ENCODE assay signal across 1 cellular context in the genomic region with DNA sequence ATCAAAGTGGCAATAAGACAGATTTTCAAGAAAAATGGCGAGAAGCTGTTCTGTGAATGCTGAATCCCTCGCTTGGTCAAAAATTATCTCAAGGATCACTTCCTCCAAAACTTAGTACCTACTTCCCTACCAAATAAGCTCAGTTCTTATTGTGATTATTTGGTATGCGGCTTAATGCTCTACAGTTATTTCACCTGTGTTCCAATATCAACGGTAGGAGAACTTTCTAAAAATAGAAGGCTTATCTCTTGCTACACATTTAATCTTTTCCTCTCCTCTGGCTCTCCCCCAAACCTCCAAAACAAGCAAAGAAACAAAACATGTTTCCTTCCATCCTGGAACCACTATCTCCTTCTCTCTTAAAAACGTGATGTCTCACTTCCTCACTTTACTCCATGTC.
TF ChIP-seq lines count a peak whose summit lies in the region.

No MANE protein-coding gene starts in this region.

TF ChIP-seq in IMR-90, 13 proteins besides CTCF, POLR2A, EP300 and RAD21:
- TF ChIP-seq MAZ (IDR thresholded peaks at IDR 0.05; ENCODE audit: borderline replicate concordance, low read depth, low read length): no peak
- TF ChIP-seq, protein P1, sequence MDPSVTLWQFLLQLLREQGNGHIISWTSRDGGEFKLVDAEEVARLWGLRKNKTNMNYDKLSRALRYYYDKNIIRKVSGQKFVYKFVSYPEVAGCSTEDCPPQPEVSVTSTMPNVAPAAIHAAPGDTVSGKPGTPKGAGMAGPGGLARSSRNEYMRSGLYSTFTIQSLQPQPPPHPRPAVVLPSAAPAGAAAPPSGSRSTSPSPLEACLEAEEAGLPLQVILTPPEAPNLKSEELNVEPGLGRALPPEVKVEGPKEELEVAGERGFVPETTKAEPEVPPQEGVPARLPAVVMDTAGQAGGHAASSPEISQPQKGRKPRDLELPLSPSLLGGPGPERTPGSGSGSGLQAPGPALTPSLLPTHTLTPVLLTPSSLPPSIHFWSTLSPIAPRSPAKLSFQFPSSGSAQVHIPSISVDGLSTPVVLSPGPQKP (IDR thresholded peaks at IDR 0.05; ENCODE audit: borderline replicate concordance, low read depth, low read length): no peak
- no peak for TF ChIP-seq CHD1 (IDR thresholded peaks at IDR 0.05; ENCODE audit: low read depth, low read length)
- TF ChIP-seq FOS (IDR thresholded peaks at IDR 0.05; ENCODE audit: low read depth, low read length): no peak
- no peak for TF ChIP-seq RFX5 (IDR thresholded peaks at IDR 0.05; ENCODE audit: low read depth, low read length)
- no peak for TF ChIP-seq NFE2L2 (IDR thresholded peaks at IDR 0.05; ENCODE audit: low read depth, low read length)
- TF ChIP-seq, protein P2, sequence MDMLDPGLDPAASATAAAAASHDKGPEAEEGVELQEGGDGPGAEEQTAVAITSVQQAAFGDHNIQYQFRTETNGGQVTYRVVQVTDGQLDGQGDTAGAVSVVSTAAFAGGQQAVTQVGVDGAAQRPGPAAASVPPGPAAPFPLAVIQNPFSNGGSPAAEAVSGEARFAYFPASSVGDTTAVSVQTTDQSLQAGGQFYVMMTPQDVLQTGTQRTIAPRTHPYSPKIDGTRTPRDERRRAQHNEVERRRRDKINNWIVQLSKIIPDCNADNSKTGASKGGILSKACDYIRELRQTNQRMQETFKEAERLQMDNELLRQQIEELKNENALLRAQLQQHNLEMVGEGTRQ (IDR thresholded peaks at IDR 0.05; ENCODE audit: low read depth, low read length): no peak
- TF ChIP-seq MAFK (IDR thresholded peaks at IDR 0.05; ENCODE audit: low read depth, low read length): no peak
- no peak for TF ChIP-seq RCOR1 (IDR thresholded peaks at IDR 0.05; ENCODE audit: insufficient replicate concordance, low read length)
- no peak for TF ChIP-seq CEBPB (IDR thresholded peaks at IDR 0.05; ENCODE audit: low read depth, low read length)
- no peak for TF ChIP-seq MXI1 (IDR thresholded peaks at IDR 0.05; ENCODE audit: borderline replicate concordance, low read depth, low read length)
- TF ChIP-seq BHLHE40 (IDR thresholded peaks at IDR 0.05; ENCODE audit: low read depth, low read length): no peak
- TF ChIP-seq SMC3 (IDR thresholded peaks at IDR 0.05; ENCODE audit: low read depth, low read length): no peak
